ENCODE assay signal across 8 cellular contexts in genomic region chr4:147984065-147984777, GRCh38.
DNase-seq lines count a peak whose midpoint lies in the region; ATAC-seq and TF ChIP-seq lines count a peak whose summit lies in the region.

No MANE protein-coding gene starts in this region.

- in situ Hi-C loops in ACHN (cut with HindIII; ENCODE audit: low pct_ligation_motif_present, low pct_unique_long_range_greater_than_20kb, low sequenced_read_pairs), result no loop called here

- H3K4me3 ChIP-seq in adrenal gland, result no peak overlapping the region

- TF ChIP-seq CTCF in adrenal gland (IDR thresholded peaks at IDR 0.05), result peak; percentile 43 to 70 (median 62)

- no peak for TF ChIP-seq POLR2A in adrenal gland (IDR thresholded peaks at IDR 0.05)

- H3K27ac ChIP-seq in adrenal gland, result no peak overlapping the region

- H3K27me3 ChIP-seq in adrenal gland, result no peaks in the 10 kb centered on the region

- no peaks in the 10 kb centered on the region for H3K9me3 ChIP-seq in adrenal gland (replicated peaks in 1 of 3)

- DNase-seq in ACHN (peak; percentile 31), EH (ENCODE audit: low read depth) (peak; percentile 67), NAMALWA (ENCODE audit: low spot score) (peak; percentile 69), adrenal gland (peak in 5 of 7 donors; percentile 28 to 46 (median 42)), iPS DF 4.7 (ENCODE audit: extremely low read depth, low spot score) (peak; percentile 64), superior temporal gyrus (ENCODE audit: extremely low spot score) (peak; percentile 57), GOT3 (lab: John Stamatoyannopoulos, UW) (no peak)

- ATAC-seq in HG02973 (IDR thresholded peaks at IDR 0.05; ENCODE audit: unreplicated experiment), result no peak

- intact Hi-C loops in adrenal gland (cut with DNase I), result no loop called here

- no peaks in the 10 kb centered on the region for H3K4me1 ChIP-seq in adrenal gland (replicated peaks in 1 of 2)

- 65 to 72% (median 72%) methylated on average over 11 to 15 of the region's 15 CpGs for WGBS in adrenal gland, 4 donors

- H3K36me3 ChIP-seq in adrenal gland (replicated peaks in 1 of 2), result no peaks in the 10 kb centered on the region
